17 cellular contexts compared by ENCODE assay signal in the genomic region with DNA sequence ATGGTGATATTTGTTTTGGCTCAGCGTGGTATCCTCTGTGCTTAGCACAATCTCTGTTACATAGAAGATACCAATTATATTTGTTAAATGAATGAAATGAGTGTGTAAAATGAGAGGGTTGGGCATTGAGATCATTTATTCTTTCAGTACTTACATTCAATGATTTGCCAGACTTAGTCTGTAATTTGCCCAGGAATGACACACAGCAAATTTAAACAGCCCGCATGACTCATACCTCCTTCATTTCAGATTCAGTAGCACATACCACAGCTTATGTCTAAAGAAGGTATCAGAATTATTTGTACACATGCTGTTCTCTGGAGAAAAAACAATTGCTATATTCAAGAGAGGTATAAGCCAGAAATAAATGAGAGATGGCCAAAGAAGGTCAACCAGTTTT. TPM values are rescaled to one million over a fixed set of nuclear protein-coding genes. Genes with fewer than 3 reads are reported as not detected.
DNase-seq lines count a peak whose midpoint lies in the region; ATAC-seq and TF ChIP-seq lines count a peak whose summit lies in the region.
"Had no signal": no experiment of that assay in that cellular context is flagged by ENCODE, and none has a peak within 500 bp of the region (broad histone marks: within the 10 kb centered on the region; RNA-seq: fewer than 3 reads in every experiment).

No MANE protein-coding gene starts in this region.

- no peaks in the 10 kb centered on the region for H3K27me3 ChIP-seq in esophagus muscularis mucosa

- no peak for ATAC-seq in GM18858 (IDR thresholded peaks at IDR 0.05; ENCODE audit: unreplicated experiment)
- no peak for ATAC-seq in GM18517 (IDR thresholded peaks at IDR 0.05; ENCODE audit: unreplicated experiment)
- ATAC-seq: CD8-positive, alpha-beta T cell had no signal

- H3K4me3 ChIP-seq in choroid plexus epithelial cell (ENCODE audit: low read depth, low read length) (no peak overlapping the region), esophagus muscularis mucosa (no peak overlapping the region)
- H3K4me3 ChIP-seq: lung, thoracic aorta had no signal

- H3K36me3 ChIP-seq in esophagus muscularis mucosa: no peaks in the 10 kb centered on the region
- H3K36me3 ChIP-seq: thoracic aorta had no signal

- TF ChIP-seq CTCF in choroid plexus epithelial cell (conservative IDR thresholded peaks at IDR 0.05; ENCODE audit: low read depth, low read length) (no peak), esophagus muscularis mucosa (IDR thresholded peaks at IDR 0.05) (no peak)

- 81% methylated on average over 2 of the region's 2 CpGs for WGBS in esophagus muscularis mucosa

- TF ChIP-seq EP300 in esophagus muscularis mucosa (IDR thresholded peaks at IDR 0.05): no peak

- no peak for TF ChIP-seq POLR2A in esophagus muscularis mucosa (IDR thresholded peaks at IDR 0.05; ENCODE audit: low read depth)

- DNase-seq in H4 (ENCODE audit: low spot score): peak; percentile 63
- DNase-seq in NCI-H2196 (lab: John Stamatoyannopoulos, UW; ENCODE audit: unreplicated experiment): peak; percentile 30
- peak; percentile 62 for DNase-seq in choroid plexus epithelial cell (ENCODE audit: low read depth)
- DNase-seq in non-pigmented ciliary epithelial cell (ENCODE audit: low read depth): peak; percentile 60
- no peak for DNase-seq in stimulated activated CD4-positive, alpha-beta T cell treated with anti-CD3 and anti-CD28 coated beads, Interleukin-12 subunit alpha, Interleukin-12 subunit beta, amount 100 ng/mL, for 4 hours
- DNase-seq in esophagus muscularis mucosa (ENCODE audit: extremely low spot score): no peak
- DNase-seq: activated CD4-positive, alpha-beta T cell treated with anti-CD3 and anti-CD28 coated beads, Interleukin-2, amount 10 ng/mL, durations not matched to agents 24 days and 14 days; aorta; CD8-positive, alpha-beta T cell; hippocampal formation; NCI-H2107; small intestine had no signal

- H3K27ac ChIP-seq in esophagus muscularis mucosa (replicated peaks in 1 of 4): no peak overlapping the region
- H3K27ac ChIP-seq: thoracic aorta had no signal

- H3K9me3 ChIP-seq in esophagus muscularis mucosa: peaks cover 0 to 10% (median 0%) of the 10 kb centered on the region in 4 donors

- intact Hi-C loops in esophagus muscularis mucosa (cut with DNase I): no loop called here

- H3K4me1 ChIP-seq in esophagus muscularis mucosa: no peaks in the 10 kb centered on the region

RNA-seq across cellular contexts. Expression of a gene that starts 37.0 kb away (rescaled TPM):
- 0.02 TPM in 1 of 2 replicates, not detected in the other for total RNA-seq in H4 (2014; rRNA removed; shearing (Covaris generic))
- under 1 TPM in 3 of 4 donors, not detected in 1; 0.06 to 0.50 (median 0.26) TPM for total RNA-seq in esophagus muscularis mucosa
- total RNA-seq: activated CD4-positive, alpha-beta T cell treated with anti-CD3 and anti-CD28 coated beads, Interleukin-2, amount 10 ng/mL, durations not matched to agents 24 days and 14 days; activated T-helper 1 cell treated with anti-CD3 and anti-CD28 coated beads, Interleukin-12 subunit alpha, Interleukin-12 subunit beta, Interleukin-2, Interleukin-4 antibody, amounts not matched to agents 30 ng/mL and 10 ng/mL and 1 ng/mL, durations not matched to agents 14 hours and 24 hours and 36 hours had no signal

Comparison
In these comparisons a context has a peak if more than half of its experiments do, and no peak if none do; other contexts are left out.
1. DNase-seq: peak in H4 (single experiment), NCI-H2196 (single experiment), choroid plexus epithelial cell (single experiment) and non-pigmented ciliary epithelial cell (single experiment); none in stimulated activated CD4-positive, alpha-beta T cell treated with anti-CD3 and anti-CD28 coated beads, Interleukin-12 subunit alpha, Interleukin-12 subunit beta, amount 100 ng/mL, for 4 hours (single experiment) and esophagus muscularis mucosa (single experiment).